Comparison of ENCODE assay signal across 8 cellular contexts in the genomic region with DNA sequence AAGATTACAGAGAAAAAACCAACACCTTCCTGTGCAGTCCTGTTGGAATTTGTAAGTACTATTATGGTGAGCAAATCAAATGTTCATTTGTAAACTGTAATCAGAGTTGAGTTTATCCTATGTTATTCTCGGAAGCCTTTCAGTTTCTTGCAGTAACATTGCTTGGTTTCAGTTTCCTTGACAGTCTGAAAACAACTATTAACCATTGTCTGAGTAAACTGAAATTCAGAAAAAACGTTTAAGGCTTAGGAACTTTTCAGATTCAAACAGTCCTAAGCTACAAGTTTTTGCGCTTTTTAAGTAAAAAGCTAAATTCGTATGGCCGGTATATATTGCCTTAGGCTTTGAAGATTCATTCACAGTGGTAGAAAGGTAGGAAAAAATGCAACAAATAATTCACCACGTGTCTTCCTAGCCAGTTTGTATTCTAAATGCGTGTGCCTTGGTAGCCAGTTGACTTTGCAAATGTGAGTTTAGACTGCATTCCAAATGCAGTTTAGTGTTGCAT. TPM values are rescaled to one million over a fixed set of nuclear protein-coding genes. Genes with fewer than 3 reads are reported as not detected.
DNase-seq lines count a peak whose midpoint lies in the region; ATAC-seq and TF ChIP-seq lines count a peak whose summit lies in the region.

No MANE protein-coding gene starts in this region.

- H3K36me3 ChIP-seq in BLaER1 treated with 17β-estradiol and CSF1 and Interleukin-3, amounts not matched to agents 10 nM and 100 nM = peaks cover 8 to 53% (median 30%) of the 10 kb centered on the region in 11 experiments; a peak in 17 of 22 replicates
- no peaks in the 10 kb centered on the region for H3K36me3 ChIP-seq in testis (ENCODE audit: low read depth, missing control alignments)

- H4K20me1 ChIP-seq in BLaER1 treated with 17β-estradiol and CSF1 and Interleukin-3, amounts not matched to agents 10 nM and 100 nM = peaks cover 67 to 73% (median 70%) of the 10 kb centered on the region in 11 experiments

- DNase-seq in HT1080 (ENCODE audit: low read depth) = peak; percentile 46
- peak; percentile 67 for DNase-seq in astrocyte of the cerebellum (ENCODE audit: low read depth)
- peak; percentile 84 for DNase-seq in kidney glomerular epithelial cell (lab: John Stamatoyannopoulos, UW)
- no peak for DNase-seq in testis
- no peak for DNase-seq in head of caudate nucleus

- 2 to 3% methylated on average over 7 of the region's 7 CpGs for WGBS in testis, 2 donors

- no peak for ATAC-seq in GM21367 (IDR thresholded peaks at IDR 0.05; ENCODE audit: unreplicated experiment)
- no peak for ATAC-seq in HG02571 (IDR thresholded peaks at IDR 0.05; ENCODE audit: unreplicated experiment)

- peak overlapping the region; percentile 80 to 100 (median 92) for H3K4me3 ChIP-seq in BLaER1 treated with 17β-estradiol and CSF1 and Interleukin-3, amounts not matched to agents 10 nM and 100 nM
- H3K4me3 ChIP-seq in astrocyte of the cerebellum (ENCODE audit: low read depth, low read length) (peak overlapping the region; percentile 86), testis (peak overlapping the region; percentile 77 to 93)

- H3K9me3 ChIP-seq in BLaER1 treated with 17β-estradiol and CSF1 and Interleukin-3, amounts not matched to agents 10 nM and 100 nM (replicated peaks in 1 of 11) = no peaks in the 10 kb centered on the region
- no peaks in the 10 kb centered on the region for H3K9me3 ChIP-seq in testis

- TF ChIP-seq CTCF in astrocyte of the cerebellum (IDR thresholded peaks at IDR 0.05; ENCODE audit: low read depth, low read length, missing control alignments) = no peak
- no peak for TF ChIP-seq CTCF in testis (IDR thresholded peaks at IDR 0.05)

- H3K4me2 ChIP-seq in BLaER1 treated with 17β-estradiol and CSF1 and Interleukin-3, amounts not matched to agents 10 nM and 100 nM = peak overlapping the region; percentile 87 to 98 (median 95)

- in situ Hi-C loops in astrocyte of the cerebellum (cut with HindIII; ENCODE audit: low sequenced_read_pairs) = no loop called here

- H3K27ac ChIP-seq in BLaER1 treated with 17β-estradiol and CSF1 and Interleukin-3, amounts not matched to agents 10 nM and 100 nM = peak overlapping the region; percentile 98 to 100 (median 99); a peak in 21 of 22 replicates
- H3K27ac ChIP-seq in testis = peak overlapping the region; percentile 100

- peak overlapping the region; percentile 98 to 100 (median 100) for H3K9ac ChIP-seq in BLaER1 treated with 17β-estradiol and CSF1 and Interleukin-3, amounts not matched to agents 10 nM and 100 nM

- H3K4me1 ChIP-seq in BLaER1 treated with 17β-estradiol and CSF1 and Interleukin-3, amounts not matched to agents 10 nM and 100 nM = peaks cover 37 to 54% (median 49%) of the 10 kb centered on the region in 10 experiments
- peaks cover 24% of the 10 kb centered on the region for H3K4me1 ChIP-seq in testis

- TF ChIP-seq POLR2A in testis (IDR thresholded peaks at IDR 0.05) = no peak

- H3K27me3 ChIP-seq in BLaER1 treated with 17β-estradiol and CSF1 and Interleukin-3, amounts not matched to agents 10 nM and 100 nM = no peaks in the 10 kb centered on the region
- H3K27me3 ChIP-seq in testis = no peaks in the 10 kb centered on the region

- intact Hi-C loops in testis (cut with DNase I; ENCODE audit: low total_unique reads) (no loop called here), head of caudate nucleus (cut with DNase I) (loop anchor here (10.0 kb wide), 1 partner anchor 362 kb away; the partner anchor contains the start of gene MAP3K1)

RNA-seq across cellular contexts. Expression of gene GPBP1, which starts 2.5 kb away (rescaled TPM):
- total RNA-seq in HT1080 (2014; rRNA removed; shearing (Covaris generic)) = 40.5 and 40.8 TPM in 2 replicates
- polyA plus RNA-seq in HT1080 (2015; cell fraction: cytosol; rRNA removed) = 31.9 and 39.9 TPM in 2 replicates
- polyA plus RNA-seq in HT1080 (2015; cell fraction: nucleus; rRNA removed) = 72.9 and 77.3 TPM in 2 replicates
- 100 to 1,000 TPM; 137 to 167 TPM for total RNA-seq in testis
- polyA plus RNA-seq in testis (ENCODE audit: insufficient read depth, low read depth, low replicate concordance) = 109 TPM

Comparison
In these comparisons a context has a peak if more than half of its experiments do, and no peak if none do; other contexts are left out.
1. DNase-seq: peak in HT1080 (single experiment), astrocyte of the cerebellum (single experiment) and kidney glomerular epithelial cell (single experiment); none in testis (single experiment) and head of caudate nucleus (0 of 42).
2. Peak in every context shown above with its lines, with median percentiles within 50 percentile points of each other: H3K4me3 ChIP-seq.